ENCODE assay signal across 20 cellular contexts in the genomic region with DNA sequence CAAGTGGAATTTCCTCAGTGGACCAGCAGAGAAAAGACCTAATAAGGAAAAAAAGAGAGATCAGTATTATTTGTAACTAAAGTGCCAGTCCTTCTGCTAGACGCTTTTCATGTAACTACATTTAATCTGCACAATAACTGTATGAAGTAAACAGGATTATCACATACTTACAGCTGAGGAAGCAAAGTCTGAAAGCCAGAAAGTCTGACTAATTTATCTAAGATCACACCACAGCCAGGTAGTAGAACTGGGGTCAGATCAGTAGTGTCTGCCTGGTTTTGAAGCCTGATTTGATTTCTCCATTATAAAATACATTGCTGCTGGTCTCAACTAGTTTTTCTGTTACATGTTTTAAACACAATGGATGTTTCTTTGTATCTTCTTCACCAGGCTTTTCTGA.
"Had no signal": no experiment of that assay in that cellular context is flagged by ENCODE, and none has a peak within 500 bp of the region (broad histone marks: within the 10 kb centered on the region; RNA-seq: fewer than 3 reads in every experiment).

No MANE protein-coding gene starts in this region.

- H3K4me3 ChIP-seq: hepatocyte, psoas muscle, right lobe of liver, tibial artery, upper lobe of left lung, uterus had no signal

- H3K4me1 ChIP-seq: psoas muscle, upper lobe of left lung, uterus had no signal

- H3K27me3 Mint-ChIP-seq: naive B cell; stimulated activated memory B cell treated with anti-CD40 and anti-IgM and Interleukin-4, amounts not matched to agents 10 μg/mL and 1 μg/mL and 100 μg/mL, for 72 hours; stimulated activated naive CD8-positive, alpha-beta T cell treated with anti-CD3 and anti-CD28 coated beads, Interleukin-15, Interleukin-2, amounts not matched to agents 100 ng/mL and 50 ng/mL, for 24 hours had no signal

- H3K27ac ChIP-seq: foreskin keratinocyte, hepatocyte, psoas muscle, right lobe of liver, tibial artery, upper lobe of left lung had no signal

- H3K36me3 Mint-ChIP-seq: naive B cell had no signal

- H3K9me3 ChIP-seq: psoas muscle, right lobe of liver, tibial artery, upper lobe of left lung, uterus had no signal

- DNase-seq: effector memory CD4-positive, alpha-beta T cell; erythroblast; foreskin keratinocyte; head of caudate nucleus; kidney; left cardiac atrium; mesendoderm; naive B cell; psoas muscle; retina; right lobe of liver; stimulated activated CD4-positive, alpha-beta T cell treated with anti-CD3 and anti-CD28 coated beads, Interleukin-4, amount 100 ng/mL, for 1 hour; stimulated activated CD8-positive, alpha-beta memory T cell treated with anti-CD3 and anti-CD28 coated beads, Interleukin-4, amount 100 ng/mL, for 48 hours; tibial artery; upper lobe of left lung; uterus had no signal

- ATAC-seq: foreskin keratinocyte; left cardiac atrium; psoas muscle; right lobe of liver; stimulated activated memory B cell treated with anti-CD40 and anti-IgM and Interleukin-4, amounts not matched to agents 10 μg/mL and 1 μg/mL and 100 μg/mL, for 72 hours had no signal

- H3K4me3 Mint-ChIP-seq: naive B cell; nephron; stimulated activated memory B cell treated with anti-CD40 and anti-IgM and Interleukin-4, amounts not matched to agents 10 μg/mL and 1 μg/mL and 100 μg/mL, for 72 hours; stimulated activated naive CD8-positive, alpha-beta T cell treated with anti-CD3 and anti-CD28 coated beads, Interleukin-15, Interleukin-2, amounts not matched to agents 100 ng/mL and 50 ng/mL, for 24 hours had no signal

- H3K9me3 Mint-ChIP-seq: naive B cell; nephron; stimulated activated memory B cell treated with anti-CD40 and anti-IgM and Interleukin-4, amounts not matched to agents 10 μg/mL and 1 μg/mL and 100 μg/mL, for 72 hours; stimulated activated naive CD8-positive, alpha-beta T cell treated with anti-CD3 and anti-CD28 coated beads, Interleukin-15, Interleukin-2, amounts not matched to agents 100 ng/mL and 50 ng/mL, for 24 hours had no signal

- H3K4me1 Mint-ChIP-seq: nephron had no signal

- H3K27ac Mint-ChIP-seq: nephron; stimulated activated memory B cell treated with anti-CD40 and anti-IgM and Interleukin-4, amounts not matched to agents 10 μg/mL and 1 μg/mL and 100 μg/mL, for 72 hours; stimulated activated naive CD8-positive, alpha-beta T cell treated with anti-CD3 and anti-CD28 coated beads, Interleukin-15, Interleukin-2, amounts not matched to agents 100 ng/mL and 50 ng/mL, for 24 hours had no signal

- FAIRE-seq: kidney had no signal

- H3K36me3 ChIP-seq: right lobe of liver, uterus had no signal

- H3K27me3 ChIP-seq: foreskin keratinocyte, hepatocyte, right lobe of liver, tibial artery, upper lobe of left lung, uterus had no signal
